1 cellular context compared by ENCODE assay signal in genomic region chr7:75531359-75531821, GRCh38.
TF ChIP-seq lines count a peak whose summit lies in the region.

No MANE protein-coding gene starts in this region.

TF ChIP-seq in IMR-90, 13 proteins besides CTCF, POLR2A, EP300 and RAD21 (continued from another document):
- TF ChIP-seq USF2 (IDR thresholded peaks at IDR 0.05; ENCODE audit: low read depth, low read length) (no peak), MAZ (IDR thresholded peaks at IDR 0.05; ENCODE audit: borderline replicate concordance, low read depth, low read length) (no peak), RCOR1 (IDR thresholded peaks at IDR 0.05; ENCODE audit: insufficient replicate concordance, low read length) (no peak), NFE2L2 (IDR thresholded peaks at IDR 0.05; ENCODE audit: low read depth, low read length) (no peak)
